27 cellular contexts compared by ENCODE assay signal in the genomic region with DNA sequence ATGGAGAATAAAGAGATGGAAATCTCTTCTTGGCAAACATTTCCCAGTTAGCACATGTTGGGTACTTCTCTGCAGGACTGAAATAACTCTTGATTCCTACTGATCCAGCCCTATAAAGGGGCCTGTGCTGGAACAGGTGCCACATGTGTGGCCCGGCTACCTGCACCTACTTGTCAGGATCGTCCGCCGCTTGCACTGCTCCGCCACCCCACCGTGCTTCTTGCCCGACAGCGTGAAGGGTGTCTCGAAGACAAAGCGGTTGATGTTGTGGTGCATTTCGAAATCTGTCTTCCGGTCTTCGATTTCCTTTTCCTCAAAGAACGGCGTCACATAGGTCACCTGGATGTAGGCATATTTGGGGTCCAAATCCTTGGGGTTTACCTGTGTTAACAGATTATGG. TPM values are rescaled to one million over a fixed set of nuclear protein-coding genes. Genes with fewer than 3 reads are reported as not detected.
"Had no signal": no experiment of that assay in that cellular context is flagged by ENCODE, and none has a peak within 500 bp of the region (broad histone marks: within the 10 kb centered on the region; RNA-seq: fewer than 3 reads in every experiment).

No MANE protein-coding gene starts in this region.

- H3K9me3 ChIP-seq: ascending aorta, body of pancreas had no signal

- H3K4me3 ChIP-seq: ascending aorta, body of pancreas, SK-N-MC had no signal

- DNase-seq: activated CD4-positive, alpha-beta T cell treated with anti-CD3 and anti-CD28 coated beads for 36 hours; activated CD4-positive, CD25-positive, alpha-beta regulatory T cell; activated CD8-positive, alpha-beta memory T cell treated with anti-CD3 and anti-CD28 coated beads for 24 hours; activated effector memory CD4-positive, alpha-beta T cell treated with Interleukin-2 at 50 U/mL for 16 hours; activated naive CD4-positive, alpha-beta T cell; amniotic stem cell; body of pancreas; central memory CD4-positive, alpha-beta T cell; NCI-H1092; NCI-H1417; NCI-H1930; NCI-H2171; NCI-H2227 treated with DMSO at 0.1 percent for 48 hours; NCI-H446 treated with DMSO at 0.1 percent for 48 hours; NCI-H524 treated with DMSO at 0.1 percent for 48 hours; NCI-H748 treated with DMSO at 0.1 percent for 48 hours; RPMI8226; T-cell had no signal

- H3K4me3 Mint-ChIP-seq: activated CD4-positive, alpha-beta T cell treated with anti-CD3 and anti-CD28 coated beads for 36 hours; activated T-helper 1 cell treated with anti-CD3 and anti-CD28 coated beads, Interleukin-12 subunit alpha, Interleukin-12 subunit beta, Interleukin-2, Interleukin-4 antibody, amounts not matched to agents 30 ng/mL and 10 ng/mL and 1 ng/mL, durations not matched to agents 14 hours and 24 hours and 36 hours; T-cell had no signal

- H3K27ac Mint-ChIP-seq: T-cell had no signal

- H3K9me3 Mint-ChIP-seq: activated T-helper 1 cell treated with anti-CD3 and anti-CD28 coated beads, Interleukin-12 subunit alpha, Interleukin-12 subunit beta, Interleukin-2, Interleukin-4 antibody, amounts not matched to agents 30 ng/mL and 10 ng/mL and 1 ng/mL, durations not matched to agents 14 hours and 24 hours and 36 hours; T-cell had no signal

- H3K27ac ChIP-seq: ascending aorta, body of pancreas, KMS-11, SK-N-MC had no signal

- H3K4me1 ChIP-seq: ascending aorta, body of pancreas had no signal

- ATAC-seq: activated CD4-positive, alpha-beta T cell treated with anti-CD3 and anti-CD28 coated beads for 36 hours; body of pancreas; Right ventricle myocardium inferior; T-cell had no signal

- H3K27me3 ChIP-seq: ascending aorta, body of pancreas had no signal

- H3K4me2 ChIP-seq: KMS-11 had no signal

- H3K9ac ChIP-seq: KMS-11 had no signal

- H3K27me3 Mint-ChIP-seq: activated CD4-positive, alpha-beta T cell treated with anti-CD3 and anti-CD28 coated beads for 36 hours; T-cell had no signal

RNA-seq across cellular contexts. Expression of gene CCDC195, which starts 58.6 kb away (rescaled TPM):
- total RNA-seq: activated CD4-positive, alpha-beta T cell treated with anti-CD3 and anti-CD28 coated beads for 36 hours; activated T-helper 1 cell treated with anti-CD3 and anti-CD28 coated beads, Interleukin-12 subunit alpha, Interleukin-12 subunit beta, Interleukin-2, Interleukin-4 antibody, amounts not matched to agents 30 ng/mL and 10 ng/mL and 1 ng/mL, durations not matched to agents 14 hours and 24 hours and 36 hours; ascending aorta; body of pancreas; bronchial epithelial cell; chondrocyte; MCF 10A; Right ventricle myocardium inferior; T-cell; T-helper 2 cell treated with Interferon-gamma antibody and Interleukin-4, amounts not matched to agents 100 ng/mL and 5 ng/mL, for 36 hours had no signal
